In genomic region chr2:30115141-30115980, GRCh38 we compare ENCODE assay signal across 8 cellular contexts. TPM values are rescaled to one million over a fixed set of nuclear protein-coding genes. Genes with fewer than 3 reads are reported as not detected.
DNase-seq lines count a peak whose midpoint lies in the region; ATAC-seq and TF ChIP-seq lines count a peak whose summit lies in the region.

No MANE protein-coding gene starts in this region.

- no peak overlapping the region for H3K9ac ChIP-seq in H9 (ENCODE audit: extremely low read depth, insufficient read length, low read length)

- ATAC-seq in lower lobe of right lung (peak; percentile 91 to 92), HG03439 (IDR thresholded peaks at IDR 0.05; ENCODE audit: unreplicated experiment) (no peak)

- no peak overlapping the region for H4K5ac ChIP-seq in H9 (ENCODE audit: insufficient read length, low read depth, low read length)

- H2BK15ac ChIP-seq in H9 (ENCODE audit: low read depth, low read length): no peak overlapping the region

- peak in 4 of 5 donors; percentile 27 to 45 (median 36) for DNase-seq in CD4-positive, alpha-beta memory T cell
- DNase-seq in H9: peak; percentile 86
- DNase-seq in NCI-H446 treated with DMSO at 0.1 percent for 48 hours (lab: John Stamatoyannopoulos, UW): peak; percentile 32
- DNase-seq in activated CD4-positive, alpha-beta T cell treated with anti-CD3 and anti-CD28 coated beads, Interleukin-2, amount 50 U/mL, for 24 hours (ENCODE audit: low read depth in 1 of 2, low spot score in 1 of 2): peak; percentile 15 to 27
- DNase-seq in effector CD4-positive, alpha-beta T cell: peak; percentile 29
- peak; percentile 81 for DNase-seq in lower lobe of right lung
- DNase-seq in stimulated activated CD8-positive, alpha-beta memory T cell treated with anti-CD3 and anti-CD28 coated beads, Interleukin-12 subunit alpha, Interleukin-12 subunit beta, amount 100 ng/mL, for 1 hour (ENCODE audit: low read depth): peak; percentile 27

- no peak overlapping the region for H2BK120ac ChIP-seq in H9 (ENCODE audit: low read depth, low read length, poor library complexity, severe bottlenecking)

- H4K91ac ChIP-seq in H9 (ENCODE audit: insufficient read length, low read depth, low read length): no peak overlapping the region

- H3K4ac ChIP-seq in H9 (ENCODE audit: low read depth, low read length): no peak overlapping the region

- no peak overlapping the region for H3T11ph ChIP-seq in H9 (ENCODE audit: low read length)

- no peaks in the 10 kb centered on the region for H3K36me3 Mint-ChIP-seq in CD4-positive, alpha-beta memory T cell
- no peaks in the 10 kb centered on the region for H3K36me3 Mint-ChIP-seq in H9 (ENCODE audit: insufficient read depth in 1 of 3, low read depth in 3 of 3)

- no peaks in the 10 kb centered on the region for H3K9me3 Mint-ChIP-seq in CD4-positive, alpha-beta memory T cell
- no peaks in the 10 kb centered on the region for H3K9me3 Mint-ChIP-seq in H9

- H2AFZ ChIP-seq in H9 (ENCODE audit: low read length): no peak overlapping the region

- CTCF ChIA-PET in CD4-positive, alpha-beta memory T cell (lab: Charles Lee; ENCODE audit: partially characterized antibody): interaction anchor here (0.6 to 4.9 kb wide), 10 partner anchors 9 to 596 kb away, joined by 3 to 33 read pairs (median 4); no protein-coding TSS in a partner anchor

- no peak overlapping the region for H3K14ac ChIP-seq in H9 (ENCODE audit: insufficient read depth, low read length)

- H4K20me1 ChIP-seq in H9 (ENCODE audit: control insufficient read depth, insufficient read depth, insufficient read length): no peaks in the 10 kb centered on the region

- H3K23me2 ChIP-seq in H9 (ENCODE audit: insufficient read length, low read depth, low read length, poor library complexity, severe bottlenecking): no peaks in the 10 kb centered on the region

- H3K79me2 ChIP-seq in H9 (ENCODE audit: insufficient read depth, low read length): no peaks in the 10 kb centered on the region

- peak overlapping the region in 4 of 7 donors; percentile 5 to 20 (median 10) for H3K27ac Mint-ChIP-seq in CD4-positive, alpha-beta memory T cell
- H3K27ac Mint-ChIP-seq in H9: peak overlapping the region in 1 of 3 experiments; percentile 24; a peak in 1 of 7 replicates

- intact Hi-C loops in CD4-positive, alpha-beta memory T cell (cut with micrococcal nuclease): loop anchor here (1.0 to 2.0 kb wide), 3 partner anchors 25 to 596 kb away; partner anchors contain the start of gene YPEL5
- intact Hi-C loops in lower lobe of right lung (cut with DNase I): no loop called here

- no peaks in the 10 kb centered on the region for H3K36me3 ChIP-seq in CD4-positive, alpha-beta memory T cell (ENCODE audit: insufficient read depth, low read length)
- no peaks in the 10 kb centered on the region for H3K36me3 ChIP-seq in lower lobe of right lung

- no peaks in the 10 kb centered on the region for H3K27me3 ChIP-seq in CD4-positive, alpha-beta memory T cell (ENCODE audit: insufficient read depth, low read length)
- H3K27me3 ChIP-seq in H9 (ENCODE audit: insufficient read depth, low read length) (no peaks in the 10 kb centered on the region), lower lobe of right lung (ENCODE audit: low read depth) (no peaks in the 10 kb centered on the region)

- H3K4me1 ChIP-seq in CD4-positive, alpha-beta memory T cell (ENCODE audit: insufficient read depth, low read length): no peaks in the 10 kb centered on the region
- no peaks in the 10 kb centered on the region for H3K4me1 ChIP-seq in H9 (ENCODE audit: insufficient read depth, low read length)
- no peaks in the 10 kb centered on the region for H3K4me1 ChIP-seq in lower lobe of right lung

- H3K27ac ChIP-seq in CD4-positive, alpha-beta memory T cell (ENCODE audit: low read depth, low read length): no peak overlapping the region
- H3K27ac ChIP-seq in H9 (ENCODE audit: insufficient read length, low read depth, low read length) (no peak overlapping the region), lower lobe of right lung (no peak overlapping the region)

- peak overlapping the region in 1 of 8 donors; percentile 51 for H3K4me3 Mint-ChIP-seq in CD4-positive, alpha-beta memory T cell
- no peak overlapping the region for H3K4me3 Mint-ChIP-seq in H9

- H3K56ac ChIP-seq in H9 (ENCODE audit: insufficient read length, low read depth, low read length): no peak overlapping the region

- POLR2A ChIA-PET in CD4-positive, alpha-beta memory T cell (lab: Charles Lee; ENCODE audit: partially characterized antibody): interaction anchor here (2.1 kb wide), 1 partner anchor 31 kb away, joined by 8 read pairs; the partner anchor contains the start of gene YPEL5

- no peak overlapping the region for H2AK5ac ChIP-seq in H9 (ENCODE audit: insufficient read length, low read length)

- TF ChIP-seq CTCF in H9 (conservative IDR thresholded peaks at IDR 0.05) (peak; percentile 94), lower lobe of right lung (IDR thresholded peaks at IDR 0.05) (peak; percentile 91)

- no peak overlapping the region for H2BK5ac ChIP-seq in H9 (ENCODE audit: insufficient read length, low read length)

- no peaks in the 10 kb centered on the region for H3K79me1 ChIP-seq in H9 (ENCODE audit: insufficient read depth, low read depth, low read length, poor library complexity, severe bottlenecking)

- no CpG with 5 or more reads among the region's 19 CpGs for WGBS in H9 (ENCODE audit: extremely low coverage, insufficient read length, low lambda C conversion rate)

- H3K23ac ChIP-seq in H9 (ENCODE audit: insufficient read length, low read depth, low read length): no peak overlapping the region

- peaks cover 8 to 11% of the 10 kb centered on the region in 2 donors for H3K27me3 Mint-ChIP-seq in CD4-positive, alpha-beta memory T cell
- peaks cover 2% of the 10 kb centered on the region; the same call in 1 of the 2 replicates for H3K27me3 Mint-ChIP-seq in H9 (ENCODE audit: low read depth)

- H2BK20ac ChIP-seq in H9 (ENCODE audit: low read depth, low read length, poor library complexity, severe bottlenecking): no peak overlapping the region

- no peak overlapping the region for H3K4me3 ChIP-seq in CD4-positive, alpha-beta memory T cell (ENCODE audit: low read length in 2 of 2)
- no peak overlapping the region for H3K4me3 ChIP-seq in lower lobe of right lung

- no peak overlapping the region for H3K18ac ChIP-seq in H9 (ENCODE audit: insufficient read length, low read depth, low read length)

- H3K4me2 ChIP-seq in H9 (ENCODE audit: insufficient read depth, insufficient read length, low read length): no peak overlapping the region

- H2BK12ac ChIP-seq in H9 (ENCODE audit: insufficient read length, low read depth, low read length): no peak overlapping the region

- H3K9me3 ChIP-seq in CD4-positive, alpha-beta memory T cell (ENCODE audit: control insufficient read depth in 1 of 2, low read length in 2 of 2): no peaks in the 10 kb centered on the region
- no peaks in the 10 kb centered on the region for H3K9me3 ChIP-seq in H9 (ENCODE audit: control insufficient read depth, low read depth, low read length)
- H3K9me3 ChIP-seq in lower lobe of right lung: no peaks in the 10 kb centered on the region

- peaks cover 0 to 5% (median 3%) of the 10 kb centered on the region in 4 donors for H3K4me1 Mint-ChIP-seq in CD4-positive, alpha-beta memory T cell
- peaks cover 12 to 19% of the 10 kb centered on the region in 2 experiments for H3K4me1 Mint-ChIP-seq in H9

- no peak overlapping the region for H4K8ac ChIP-seq in H9 (replicated peaks; ENCODE audit: insufficient read length, low read depth, low read length)

RNA-seq across cellular contexts. Expression of gene YPEL5, which starts 31.4 kb away (rescaled TPM):
- total RNA-seq in CD4-positive, alpha-beta memory T cell: 10 to 100 TPM; 81.5 to 88.4 TPM
- polyA plus RNA-seq in CD4-positive, alpha-beta memory T cell: 100 to 1,000 TPM; 117 to 240 TPM
- total RNA-seq in H9 (2021) (28.3 and 28.5 TPM in 2 replicates), lower lobe of right lung (98.0 TPM)

Comparison
In these comparisons a context has a peak if more than half of its experiments do, and no peak if none do; other contexts are left out.
1. DNase-seq: peak in every context shown above with its lines; median percentile 86 in H9; 81 in lower lobe of right lung; 36 in CD4-positive, alpha-beta memory T cell; 32 in NCI-H446 treated with DMSO at 0.1 percent for 48 hours; 29 in effector CD4-positive, alpha-beta T cell; 27 in stimulated activated CD8-positive, alpha-beta memory T cell treated with anti-CD3 and anti-CD28 coated beads, Interleukin-12 subunit alpha, Interleukin-12 subunit beta, amount 100 ng/mL, for 1 hour; 21 in activated CD4-positive, alpha-beta T cell treated with anti-CD3 and anti-CD28 coated beads, Interleukin-2, amount 50 U/mL, for 24 hours.